In the genomic region with DNA sequence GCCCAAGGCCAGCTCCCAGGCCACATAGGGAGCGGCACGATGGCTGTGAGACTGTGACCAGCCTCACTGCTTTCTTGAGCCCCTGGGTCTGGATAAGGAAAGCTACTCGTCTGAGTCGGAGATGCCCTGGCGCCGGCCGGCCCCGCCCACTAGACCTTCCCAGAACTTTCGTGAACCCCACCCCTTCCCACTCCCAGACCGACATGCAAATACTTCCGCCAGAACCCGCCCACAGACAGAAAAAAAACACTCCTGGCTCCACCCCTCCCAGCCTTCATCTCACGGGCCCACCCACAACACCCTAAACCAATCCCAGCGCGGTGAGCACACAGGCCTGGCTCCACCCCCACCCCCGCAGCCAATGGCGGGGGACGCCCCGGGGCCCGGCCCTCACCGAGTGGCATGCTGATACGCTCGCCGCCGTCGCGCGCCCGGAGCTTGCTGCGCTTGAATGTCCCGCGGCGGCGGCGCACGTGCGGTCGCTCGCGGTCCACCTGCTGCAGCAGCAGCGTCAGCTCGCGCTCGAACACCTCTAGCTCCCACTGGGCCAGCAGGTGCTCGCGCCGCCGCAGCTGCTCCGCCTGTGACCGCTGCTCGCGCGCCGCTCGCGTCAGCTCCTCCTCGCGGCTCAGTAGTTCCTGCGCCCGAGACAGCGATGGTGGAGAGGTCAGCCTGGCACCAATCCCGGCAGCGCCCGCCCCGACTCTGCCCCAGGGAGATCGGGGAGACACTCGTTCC, we compare ENCODE assay signal across 9 cellular contexts. TPM values are rescaled to one million over a fixed set of nuclear protein-coding genes. Genes with fewer than 3 reads are reported as not detected.
A peak's percentile ranks its signal among the peaks of the same experiment; 100 is the strongest.
DNase-seq lines count a peak whose midpoint lies in the region; ATAC-seq and TF ChIP-seq lines count a peak whose summit lies in the region.
"Had no signal": no experiment of that assay in that cellular context is flagged by ENCODE, and none has a peak within 500 bp of the region (broad histone marks: within the 10 kb centered on the region; RNA-seq: fewer than 3 reads in every experiment).

No MANE protein-coding gene starts in this region.

- H3K27ac ChIP-seq in ascending aorta: peak overlapping the region; percentile 73 to 80
- H3K27ac ChIP-seq in right atrium auricular region: peak overlapping the region; percentile 78 to 80
- H3K27ac ChIP-seq: BLaER1 had no signal

- TF ChIP-seq CTCF in ascending aorta (IDR thresholded peaks at IDR 0.05) (no peak), right atrium auricular region (IDR thresholded peaks at IDR 0.05) (no peak)

- H3K27me3 ChIP-seq in ascending aorta (no peaks in the 10 kb centered on the region), right atrium auricular region (no peaks in the 10 kb centered on the region)
- H3K27me3 ChIP-seq: BLaER1 had no signal

- DNase-seq in NCI-H2081 (lab: John Stamatoyannopoulos, UW) (peak; percentile 30 to 42), NCI-H2081 treated with DMSO at 0.1 percent for 48 hours (lab: John Stamatoyannopoulos, UW) (no peak), ascending aorta (ENCODE audit: low spot score in 2 of 2) (peak; percentile 74 to 97), right atrium auricular region (ENCODE audit: low spot score) (peak; percentile 99), posterior cingulate gyrus (peak; percentile 88 to 99 (median 96)), NCI-H2171 treated with DMSO at 0.1 percent for 48 hours (lab: John Stamatoyannopoulos, UW) (no peak), NCI-H524 treated with DMSO at 0.1 percent for 48 hours (lab: John Stamatoyannopoulos, UW) (no peak)

- intact Hi-C loops in ascending aorta (cut with DNase I) (loop anchor here (2.0 kb wide), 1 partner anchor 30 kb away; a partner anchor contains a TSS), posterior cingulate gyrus (cut with DNase I) (no loop called here)

- H3K9me3 ChIP-seq in ascending aorta: no peaks in the 10 kb centered on the region
- H3K9me3 ChIP-seq in right atrium auricular region: no peaks in the 10 kb centered on the region
- H3K9me3 ChIP-seq: BLaER1 had no signal

- no peak for ATAC-seq in HG03469 (IDR thresholded peaks at IDR 0.05; ENCODE audit: unreplicated experiment)

- peak overlapping the region; percentile 40 to 43 for H3K4me3 ChIP-seq in ascending aorta
- peak overlapping the region; percentile 7 to 41 for H3K4me3 ChIP-seq in right atrium auricular region
- H3K4me3 ChIP-seq: BLaER1 had no signal

- H3K4me1 ChIP-seq in ascending aorta (peaks cover 0 to 27% of the 10 kb centered on the region in 2 donors), right atrium auricular region (peaks cover 0 to 56% of the 10 kb centered on the region in 2 donors)

- peaks cover 37 to 52% of the 10 kb centered on the region in 2 donors for H3K36me3 ChIP-seq in ascending aorta
- H3K36me3 ChIP-seq in right atrium auricular region: peaks cover 40% of the 10 kb centered on the region

RNA-seq across cellular contexts. Expression of a gene that starts 7.0 kb away (rescaled TPM):
- 121 TPM for total RNA-seq in ascending aorta
- 10 to 100 TPM; 21.1 to 30.5 TPM for total RNA-seq in right atrium auricular region

RNA-seq across cellular contexts. Expression of a gene that starts 8.5 kb away (rescaled TPM):
- total RNA-seq in ascending aorta (181 TPM), right atrium auricular region (10 to 100 TPM; 16.1 to 21.8 TPM)

RNA-seq across cellular contexts. Expression of a gene that starts 11.4 kb away (rescaled TPM):
- total RNA-seq in ascending aorta (not detected), right atrium auricular region (under 1 TPM in 1 of 2 donors, not detected in 1; 0.39 TPM)

RNA-seq across cellular contexts. Expression of a gene that starts 30.9 kb away (rescaled TPM):
- total RNA-seq in ascending aorta: 145 TPM
- total RNA-seq in right atrium auricular region: 10 to 100 TPM; 14.5 to 29.6 TPM

RNA-seq across cellular contexts. Expression of a gene that starts 31.2 kb away (rescaled TPM):
- 418 TPM for total RNA-seq in ascending aorta
- total RNA-seq in right atrium auricular region: 10 to 100 TPM; 20.5 to 85.3 TPM

Comparison
In these comparisons a context has a peak if more than half of its experiments do, and no peak if none do; other contexts are left out.
1. DNase-seq: peak in NCI-H2081 (2 of 2), ascending aorta (2 of 2), right atrium auricular region (single experiment) and posterior cingulate gyrus (10 of 10); none in NCI-H2081 treated with DMSO at 0.1 percent for 48 hours (single experiment), NCI-H2171 treated with DMSO at 0.1 percent for 48 hours (single experiment) and NCI-H524 treated with DMSO at 0.1 percent for 48 hours (single experiment).